Comparison of ENCODE assay signal across 8 cellular contexts in genomic region chr9:135907006-135907434, GRCh38. TPM values are rescaled to one million over a fixed set of nuclear protein-coding genes. Genes with fewer than 3 reads are reported as not detected.
A peak's percentile ranks its signal among the peaks of the same experiment; 100 is the strongest.
DNase-seq lines count a peak whose midpoint lies in the region; ATAC-seq, FAIRE-seq and TF ChIP-seq lines count a peak whose summit lies in the region.

No MANE protein-coding gene starts in this region.

- ATAC-seq in HG03354 (IDR thresholded peaks at IDR 0.05; ENCODE audit: poor library complexity, severe bottlenecking, unreplicated experiment) (peak; percentile 31), mucosa of descending colon (no peak)

- H3K27ac Mint-ChIP-seq in Calu3 (ENCODE audit: unreplicated experiment) = no peak overlapping the region

- H3K4me1 Mint-ChIP-seq in Calu3 (ENCODE audit: low read depth, unreplicated experiment) = peaks cover 9% of the 10 kb centered on the region

- H3K27ac ChIP-seq in brain microvascular endothelial cell = no peak overlapping the region

- DNase-seq in Calu3 (no peak), GM19239 (ENCODE audit: insufficient read length, low spot score) (peak; percentile 56), brain microvascular endothelial cell (no peak), mucosa of descending colon (no peak), kidney tubule cell (ENCODE audit: low spot score) (no peak)
- DNase-seq in effector CD4-positive, alpha-beta T cell = no peak
- no peak for DNase-seq in stimulated activated CD4-positive, alpha-beta T cell treated with anti-CD3 and anti-CD28 coated beads, Interleukin-1b, Interleukin-23, amount 100 ng/mL, for 48 hours

- no peaks in the 10 kb centered on the region for H3K9me3 ChIP-seq in mucosa of descending colon

- intact Hi-C loops in Calu3 (cut with micrococcal nuclease; ENCODE audit: unreplicated experiment) (no loop called here), mucosa of descending colon (cut with DNase I, micrococcal nuclease) (no loop called here)

- no peaks in the 10 kb centered on the region for H3K27me3 Mint-ChIP-seq in Calu3 (ENCODE audit: unreplicated experiment)

- peaks cover 15% of the 10 kb centered on the region for H3K9me3 Mint-ChIP-seq in Calu3 (ENCODE audit: low read depth, unreplicated experiment)

- H3K4me3 ChIP-seq in brain microvascular endothelial cell (ENCODE audit: low read depth, low read length) (peak overlapping the region; percentile 58), mucosa of descending colon (peak overlapping the region; percentile 63)

- peaks cover 62% of the 10 kb centered on the region for H3K36me3 Mint-ChIP-seq in Calu3 (ENCODE audit: insufficient read depth, unreplicated experiment)

- peaks cover 15% of the 10 kb centered on the region for H3K4me1 ChIP-seq in mucosa of descending colon (ENCODE audit: low read depth)

- in situ Hi-C loops in brain microvascular endothelial cell (cut with HindIII; ENCODE audit: low pct_ligation_motif_present, low sequenced_read_pairs) = no loop called here

- H3K36me3 ChIP-seq in brain microvascular endothelial cell (replicated peaks) = peaks cover 5% of the 10 kb centered on the region
- H3K36me3 ChIP-seq in mucosa of descending colon (ENCODE audit: low read depth) = no peaks in the 10 kb centered on the region

- FAIRE-seq in GM19239 (lab: Jason Lieb, UNC) = no peak

- no TSS peak for BruUV-seq in Calu3 (replicated peaks; lab: Mats Ljungman, UMichigan)

- TF ChIP-seq CTCF in Calu3 (IDR thresholded peaks at IDR 0.05; ENCODE audit: unreplicated experiment) (no peak), brain microvascular endothelial cell (IDR thresholded peaks at IDR 0.05; ENCODE audit: low read depth, low read length, missing control alignments) (no peak), mucosa of descending colon (IDR thresholded peaks at IDR 0.05) (no peak)

- peak overlapping the region; percentile 73 for H3K4me3 Mint-ChIP-seq in Calu3 (ENCODE audit: low read depth, unreplicated experiment)

- no peaks in the 10 kb centered on the region for H3K27me3 ChIP-seq in brain microvascular endothelial cell (replicated peaks)

- CTCF ChIA-PET in Calu3 (lab: Charles Lee) = interaction anchor here (0.6 to 0.7 kb wide), 2 partner anchors 17 to 568 kb away, joined by 3 to 4 read pairs; no protein-coding TSS in a partner anchor

RNA-seq across cellular contexts. Expression of gene CAMSAP1, which starts 0.3 kb away (rescaled TPM):
- total RNA-seq in Calu3 (2022) (28.1 and 29.9 TPM in 2 replicates), mucosa of descending colon (10 to 100 TPM; 11.5 to 37.8 (median 14.3) TPM)

RNA-seq across cellular contexts. Expression of gene UBAC1, which starts 54.2 kb away (rescaled TPM):
- total RNA-seq in Calu3 (2022) = 19.5 and 19.7 TPM in 2 replicates
- total RNA-seq in mucosa of descending colon = 10 to 100 TPM; 55.5 to 70.4 (median 64.0) TPM
